17 cellular contexts compared by ENCODE assay signal in the genomic region with DNA sequence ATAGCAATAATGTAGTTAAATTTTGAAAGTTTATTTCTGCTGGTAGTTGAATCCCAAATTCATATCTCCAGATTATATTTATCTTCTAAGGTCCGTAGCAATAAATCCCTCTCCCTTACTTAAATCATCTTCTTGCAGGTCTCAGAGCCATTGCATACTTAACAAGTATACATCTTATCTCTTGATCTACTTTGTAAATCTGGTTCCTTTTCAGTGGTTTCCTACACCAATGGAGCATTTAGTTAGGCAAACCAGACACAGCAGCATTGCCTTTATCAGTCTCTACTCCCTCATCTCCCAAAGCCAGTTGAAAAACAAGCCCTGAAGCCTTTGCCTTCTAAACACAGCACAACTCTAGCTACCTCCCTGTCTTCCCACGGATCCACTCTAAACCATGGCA.
DNase-seq lines count a peak whose midpoint lies in the region; ATAC-seq and TF ChIP-seq lines count a peak whose summit lies in the region.
"Had no signal": no experiment of that assay in that cellular context is flagged by ENCODE, and none has a peak within 500 bp of the region (broad histone marks: within the 10 kb centered on the region; RNA-seq: fewer than 3 reads in every experiment).

No MANE protein-coding gene starts in this region.

- no peaks in the 10 kb centered on the region for H3K36me3 ChIP-seq in SK-N-SH (replicated peaks in 1 of 2; ENCODE audit: control insufficient read depth in 1 of 2, insufficient read depth in 2 of 2, low read length in 1 of 2)
- no peaks in the 10 kb centered on the region for H3K36me3 ChIP-seq in parathyroid adenoma (ENCODE audit: control insufficient read depth, insufficient read depth, low read length)
- H3K36me3 ChIP-seq: BLaER1 had no signal

- POLR2A ChIA-PET in SK-N-SH (lab: Yijun Ruan, JAX) = no interaction called here

- H3K9me3 ChIP-seq in SK-N-SH = peaks cover 9% of the 10 kb centered on the region
- H3K9me3 ChIP-seq in parathyroid adenoma (ENCODE audit: control insufficient read depth, low read length) = no peaks in the 10 kb centered on the region
- H3K9me3 ChIP-seq: A549 had no signal

- in situ Hi-C loops in ACHN (cut with HindIII; ENCODE audit: low pct_ligation_motif_present, low pct_unique_long_range_greater_than_20kb, low sequenced_read_pairs) = no loop called here

- H3K4me3 ChIP-seq in SK-N-SH (ENCODE audit: low read depth in 2 of 2, low read length in 1 of 2) (no peak overlapping the region), parathyroid adenoma (ENCODE audit: low read depth, low read length) (no peak overlapping the region)
- H3K4me3 ChIP-seq: A549, BLaER1 had no signal

- no peak overlapping the region for H3K4me3 Mint-ChIP-seq in stimulated activated naive B cell treated with anti-CD40 and anti-IgM and Interleukin-4, amounts not matched to agents 10 μg/mL and 1 μg/mL and 100 μg/mL, for 72 hours
- H3K4me3 Mint-ChIP-seq: CD14-positive monocyte; CD4-positive, alpha-beta memory T cell had no signal

- ATAC-seq in SK-N-SH treated with all-trans-retinoic acid at 6 μM for 48 hours (no peak), HG03457 (IDR thresholded peaks at IDR 0.05; ENCODE audit: unreplicated experiment) (no peak)
- ATAC-seq in stimulated activated naive B cell treated with anti-CD40 and anti-IgM and Interleukin-4, amounts not matched to agents 10 μg/mL and 1 μg/mL and 100 μg/mL, for 72 hours (replicated peaks) = no peak
- ATAC-seq: A549 had no signal

- H3K4me1 ChIP-seq in SK-N-SH (ENCODE audit: control insufficient read depth in 1 of 2, insufficient read depth in 2 of 2, low read depth in 1 of 2, low read length in 1 of 2) (peaks cover 0 to 2% of the 10 kb centered on the region in 2 experiments; a peak in 2 of 4 replicates), parathyroid adenoma (peaks cover 14% of the 10 kb centered on the region)
- H3K4me1 ChIP-seq: A549, BLaER1 had no signal

- peak overlapping the region in 1 of 2 experiments; percentile 68; a peak in 2 of 4 replicates for H3K27ac ChIP-seq in SK-N-SH (ENCODE audit: low read depth in 2 of 2, low read length in 1 of 2)
- H3K27ac ChIP-seq in parathyroid adenoma = peak overlapping the region; percentile 24
- H3K27ac ChIP-seq: 22Rv1, A549, BLaER1 had no signal

- CTCF ChIA-PET in SK-N-SH (lab: Yijun Ruan, JAX) = interaction anchor here (1.5 kb wide), 1 partner anchor 10 kb away, joined by 4 read pairs; no protein-coding TSS in a partner anchor

- H3K27me3 Mint-ChIP-seq in stimulated activated naive B cell treated with anti-CD40 and anti-IgM and Interleukin-4, amounts not matched to agents 10 μg/mL and 1 μg/mL and 100 μg/mL, for 72 hours = no peaks in the 10 kb centered on the region
- H3K27me3 Mint-ChIP-seq: CD4-positive, alpha-beta memory T cell had no signal

- DNase-seq in SK-N-SH (no peak), islet precursor cell (peak; percentile 51), ACHN (no peak)
- no peak for DNase-seq in stimulated activated naive B cell treated with anti-CD40 and anti-IgM and Interleukin-4, amounts not matched to agents 10 μg/mL and 1 μg/mL and 100 μg/mL, for 72 hours
- DNase-seq: CD4-positive, alpha-beta memory T cell; DMS153; DMS79; GDM1; GOT3; H7 had no signal

- H3K9me3 Mint-ChIP-seq in stimulated activated naive B cell treated with anti-CD40 and anti-IgM and Interleukin-4, amounts not matched to agents 10 μg/mL and 1 μg/mL and 100 μg/mL, for 72 hours = peaks cover 11 to 12% of the 10 kb centered on the region in 2 donors

- H3K79me2 ChIP-seq in SK-N-SH (ENCODE audit: insufficient read depth) = no peaks in the 10 kb centered on the region
- H3K79me2 ChIP-seq in parathyroid adenoma = no peaks in the 10 kb centered on the region

- H4K20me1 ChIP-seq in SK-N-SH (ENCODE audit: insufficient read depth) = no peaks in the 10 kb centered on the region
- H4K20me1 ChIP-seq: BLaER1 had no signal

- no peaks in the 10 kb centered on the region for H3K36me3 Mint-ChIP-seq in stimulated activated naive B cell treated with anti-CD40 and anti-IgM and Interleukin-4, amounts not matched to agents 10 μg/mL and 1 μg/mL and 100 μg/mL, for 72 hours
- H3K36me3 Mint-ChIP-seq: CD14-positive monocyte; CD4-positive, alpha-beta memory T cell had no signal

- peak in 1 of 2 experiments; percentile 40; a peak in 1 of 4 replicates for TF ChIP-seq EP300 in SK-N-SH (IDR thresholded peaks at IDR 0.05; ENCODE audit: borderline replicate concordance in 1 of 2, low read depth in 1 of 2, low read length in 1 of 2)

- H3K4me2 ChIP-seq in SK-N-SH = no peak overlapping the region
- no peak overlapping the region for H3K4me2 ChIP-seq in parathyroid adenoma (ENCODE audit: low read length)
- H3K4me2 ChIP-seq: A549, BLaER1 had no signal

- WGBS in SK-N-SH (ENCODE audit: low lambda C conversion rate) = 29% methylated on average over 2 of the region's 2 CpGs

- no peak overlapping the region for H3K9ac ChIP-seq in SK-N-SH
- no peak overlapping the region for H3K9ac ChIP-seq in parathyroid adenoma
- H3K9ac ChIP-seq: BLaER1 had no signal

- no peak for TF ChIP-seq RAD21 in SK-N-SH (IDR thresholded peaks at IDR 0.05; ENCODE audit: low read length)

- no peaks in the 10 kb centered on the region for H3K4me1 Mint-ChIP-seq in stimulated activated naive B cell treated with anti-CD40 and anti-IgM and Interleukin-4, amounts not matched to agents 10 μg/mL and 1 μg/mL and 100 μg/mL, for 72 hours
- H3K4me1 Mint-ChIP-seq: CD14-positive monocyte; CD4-positive, alpha-beta memory T cell had no signal

- no peaks in the 10 kb centered on the region for H3F3A ChIP-seq in SK-N-SH (replicated peaks; ENCODE audit: insufficient read depth)

- H2AFZ ChIP-seq in SK-N-SH (ENCODE audit: low read depth) (no peak overlapping the region), parathyroid adenoma (peak overlapping the region; percentile 56)

- H3K27me3 ChIP-seq in SK-N-SH (ENCODE audit: insufficient read depth) (no peaks in the 10 kb centered on the region), parathyroid adenoma (ENCODE audit: control insufficient read depth, insufficient read depth, low read length) (no peaks in the 10 kb centered on the region)
- H3K27me3 ChIP-seq: BLaER1 had no signal

- H3K27ac Mint-ChIP-seq in stimulated activated naive B cell treated with anti-CD40 and anti-IgM and Interleukin-4, amounts not matched to agents 10 μg/mL and 1 μg/mL and 100 μg/mL, for 72 hours = no peak overlapping the region
- H3K27ac Mint-ChIP-seq: CD14-positive monocyte; CD4-positive, alpha-beta memory T cell had no signal

- TF ChIP-seq CTCF in SK-N-SH (IDR thresholded peaks at IDR 0.05) (no peak), parathyroid adenoma (IDR thresholded peaks at IDR 0.05) (no peak)

- no peaks in the 10 kb centered on the region for H3K9me2 ChIP-seq in SK-N-SH

TF ChIP-seq in SK-N-SH, 30 proteins besides CTCF, POLR2A, EP300 and RAD21:
- TF ChIP-seq GATA2 (CRISPR knock-in tag; IDR thresholded peaks at IDR 0.05) = peak; percentile 26; the same call in 1 of the 2 replicates
- no peak for TF ChIP-seq MEF2A (IDR thresholded peaks at IDR 0.05; ENCODE audit: borderline replicate concordance, low read depth)

TF ChIP-seq in SK-N-SH treated with all-trans-retinoic acid at 6 μM for 48 hours, 23 proteins besides CTCF, POLR2A, EP300 and RAD21 (continues in another document):
- TF ChIP-seq, protein P1, sequence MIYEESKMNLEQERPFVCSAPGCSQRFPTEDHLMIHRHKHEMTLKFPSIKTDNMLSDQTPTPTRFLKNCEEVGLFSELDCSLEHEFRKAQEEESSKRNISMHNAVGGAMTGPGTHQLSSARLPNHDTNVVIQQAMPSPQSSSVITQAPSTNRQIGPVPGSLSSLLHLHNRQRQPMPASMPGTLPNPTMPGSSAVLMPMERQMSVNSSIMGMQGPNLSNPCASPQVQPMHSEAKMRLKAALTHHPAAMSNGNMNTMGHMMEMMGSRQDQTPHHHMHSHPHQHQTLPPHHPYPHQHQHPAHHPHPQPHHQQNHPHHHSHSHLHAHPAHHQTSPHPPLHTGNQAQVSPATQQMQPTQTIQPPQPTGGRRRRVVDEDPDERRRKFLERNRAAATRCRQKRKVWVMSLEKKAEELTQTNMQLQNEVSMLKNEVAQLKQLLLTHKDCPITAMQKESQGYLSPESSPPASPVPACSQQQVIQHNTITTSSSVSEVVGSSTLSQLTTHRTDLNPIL (CRISPR knock-in tag; IDR thresholded peaks at IDR 0.05; ENCODE audit: low read depth) = no peak
- no peak for TF ChIP-seq ISL1 (CRISPR knock-in tag; IDR thresholded peaks at IDR 0.05)
- TF ChIP-seq ZNF565 (CRISPR knock-in tag; conservative IDR thresholded peaks at IDR 0.05; ENCODE audit: low read depth) = no peak
- no peak for TF ChIP-seq BACH2 (CRISPR knock-in tag; IDR thresholded peaks at IDR 0.05; ENCODE audit: borderline replicate concordance)
- TF ChIP-seq GLIS3 (CRISPR knock-in tag; IDR thresholded peaks at IDR 0.05) = no peak
- TF ChIP-seq ESRRG (CRISPR knock-in tag; IDR thresholded peaks at IDR 0.05) = no peak
- TF ChIP-seq ARNTL (CRISPR knock-in tag; IDR thresholded peaks at IDR 0.05; ENCODE audit: borderline replicate concordance, low read depth) = no peak
- TF ChIP-seq, protein P2, sequence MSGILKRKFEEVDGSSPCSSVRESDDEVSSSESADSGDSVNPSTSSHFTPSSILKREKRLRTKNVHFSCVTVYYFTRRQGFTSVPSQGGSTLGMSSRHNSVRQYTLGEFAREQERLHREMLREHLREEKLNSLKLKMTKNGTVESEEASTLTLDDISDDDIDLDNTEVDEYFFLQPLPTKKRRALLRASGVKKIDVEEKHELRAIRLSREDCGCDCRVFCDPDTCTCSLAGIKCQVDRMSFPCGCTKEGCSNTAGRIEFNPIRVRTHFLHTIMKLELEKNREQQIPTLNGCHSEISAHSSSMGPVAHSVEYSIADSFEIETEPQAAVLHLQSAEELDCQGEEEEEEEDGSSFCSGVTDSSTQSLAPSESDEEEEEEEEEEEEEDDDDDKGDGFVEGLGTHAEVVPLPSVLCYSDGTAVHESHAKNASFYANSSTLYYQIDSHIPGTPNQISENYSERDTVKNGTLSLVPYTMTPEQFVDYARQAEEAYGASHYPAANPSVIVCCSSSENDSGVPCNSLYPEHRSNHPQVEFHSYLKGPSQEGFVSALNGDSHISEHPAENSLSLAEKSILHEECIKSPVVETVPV (CRISPR knock-in tag; IDR thresholded peaks at IDR 0.05) = no peak
- no peak for TF ChIP-seq ZC3H10 (CRISPR knock-in tag; IDR thresholded peaks at IDR 0.05)
- no peak for TF ChIP-seq CSDC2 (CRISPR knock-in tag; IDR thresholded peaks at IDR 0.05)
- no peak for TF ChIP-seq PPARA (CRISPR knock-in tag; IDR thresholded peaks at IDR 0.05; ENCODE audit: borderline replicate concordance)
